ENCODE assay signal across 26 cellular contexts in the genomic region with DNA sequence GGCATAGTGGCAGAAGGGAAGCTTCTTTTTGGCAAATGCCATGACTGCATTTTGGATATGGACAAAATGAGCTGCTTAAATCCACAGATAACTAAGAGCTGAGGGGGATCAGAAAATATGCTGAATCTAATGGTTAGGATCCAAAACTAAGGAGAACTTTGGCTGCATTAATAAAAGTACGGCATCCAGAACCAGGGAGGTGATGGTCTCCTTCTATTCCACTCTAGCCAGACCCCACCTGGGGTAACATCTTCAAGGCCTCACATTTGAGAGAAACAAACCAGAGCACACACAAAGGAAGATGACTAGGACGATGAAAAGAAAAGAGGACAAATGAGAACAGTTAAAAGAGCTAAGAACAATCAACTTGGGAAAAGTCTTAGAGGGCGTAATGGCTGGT. TPM values are rescaled to one million over a fixed set of nuclear protein-coding genes. Genes with fewer than 3 reads are reported as not detected.
A peak's percentile ranks its signal among the peaks of the same experiment; 100 is the strongest.
DNase-seq lines count a peak whose midpoint lies in the region; ATAC-seq, FAIRE-seq and TF ChIP-seq lines count a peak whose summit lies in the region.
"Had no signal": no experiment of that assay in that cellular context is flagged by ENCODE, and none has a peak within 500 bp of the region (broad histone marks: within the 10 kb centered on the region; RNA-seq: fewer than 3 reads in every experiment).

No MANE protein-coding gene starts in this region.

- H3K79me2 ChIP-seq in SK-N-SH (ENCODE audit: insufficient read depth) (peaks cover 46% of the 10 kb centered on the region), astrocyte (ENCODE audit: insufficient read depth, low read length) (peaks cover 67% of the 10 kb centered on the region)

- POLR2A ChIA-PET in SK-N-SH (lab: Yijun Ruan, JAX), result no interaction called here
- POLR2A ChIA-PET in CD4-positive, alpha-beta T cell (lab: Charles Lee), result no interaction called here

- CTCF ChIA-PET in SK-N-SH (lab: Yijun Ruan, JAX), result interaction anchor here (1.1 kb wide), 1 partner anchor 15 kb away, joined by 4 read pairs; no protein-coding TSS in a partner anchor
- CTCF ChIA-PET in CD4-positive, alpha-beta T cell (lab: Charles Lee), result no interaction called here

- no peak overlapping the region for H3K4me3 ChIP-seq in SK-N-SH (ENCODE audit: low read depth in 2 of 2, low read length in 1 of 2)
- no peak overlapping the region for H3K4me3 ChIP-seq in astrocyte (ENCODE audit: insufficient read depth, low read depth, low read length)
- no peak overlapping the region for H3K4me3 ChIP-seq in neutrophil (ENCODE audit: low read depth in 1 of 2, low read length in 1 of 2)
- H3K4me3 ChIP-seq in tibial artery, result no peak overlapping the region
- H3K4me3 ChIP-seq: A549; BLaER1 treated with 17β-estradiol and CSF1 and Interleukin-3, amounts not matched to agents 10 nM and 100 nM; GM12878 had no signal

- H3K9ac ChIP-seq in SK-N-SH (no peak overlapping the region), astrocyte (ENCODE audit: low read length) (no peak overlapping the region)
- H3K9ac ChIP-seq: BLaER1 treated with 17β-estradiol and CSF1 and Interleukin-3, amounts not matched to agents 10 nM and 100 nM had no signal

- H3K4me1 ChIP-seq in SK-N-SH (ENCODE audit: control insufficient read depth in 1 of 2, insufficient read depth in 2 of 2, low read depth in 1 of 2, low read length in 1 of 2), result peaks cover 0 to 29% of the 10 kb centered on the region in 2 experiments
- H3K4me1 ChIP-seq in astrocyte (ENCODE audit: insufficient read depth, low read length), result peaks cover 7% of the 10 kb centered on the region
- peaks cover 0 to 8% of the 10 kb centered on the region in 2 experiments for H3K4me1 ChIP-seq in neutrophil (ENCODE audit: control insufficient read depth in 1 of 2, insufficient read depth in 1 of 2, low read depth in 1 of 2, low read length in 1 of 2)
- peaks cover 0 to 76% (median 27%) of the 10 kb centered on the region in 4 donors for H3K4me1 ChIP-seq in tibial artery

- no peaks in the 10 kb centered on the region for H3K9me3 ChIP-seq in SK-N-SH
- no peaks in the 10 kb centered on the region for H3K9me3 ChIP-seq in astrocyte (ENCODE audit: insufficient read depth, low read depth, low read length)
- H3K9me3 ChIP-seq in neutrophil, result no peaks in the 10 kb centered on the region
- no peaks in the 10 kb centered on the region for H3K9me3 ChIP-seq in tibial artery
- no peaks in the 10 kb centered on the region for H3K9me3 ChIP-seq in CD4-positive, alpha-beta T cell (ENCODE audit: control insufficient read depth, low read length)
- H3K9me3 ChIP-seq: A549 had no signal

- H4K20me1 ChIP-seq in SK-N-SH (ENCODE audit: insufficient read depth) (no peaks in the 10 kb centered on the region), astrocyte (ENCODE audit: insufficient read depth, low read length) (peaks cover 14% of the 10 kb centered on the region)

- H3K27me3 ChIP-seq in SK-N-SH (ENCODE audit: insufficient read depth), result no peaks in the 10 kb centered on the region
- no peaks in the 10 kb centered on the region for H3K27me3 ChIP-seq in astrocyte (ENCODE audit: insufficient read depth, low read length)
- H3K27me3 ChIP-seq in neutrophil, result no peaks in the 10 kb centered on the region
- no peaks in the 10 kb centered on the region for H3K27me3 ChIP-seq in tibial artery
- H3K27me3 ChIP-seq in CD4-positive, alpha-beta T cell (ENCODE audit: control insufficient read depth, insufficient read depth, low read length), result no peaks in the 10 kb centered on the region
- H3K27me3 ChIP-seq: BLaER1 treated with 17β-estradiol and CSF1 and Interleukin-3, amounts not matched to agents 10 nM and 100 nM had no signal

- TF ChIP-seq CTCF in SK-N-SH (IDR thresholded peaks at IDR 0.05) (no peak), astrocyte (IDR thresholded peaks at IDR 0.05; ENCODE audit: insufficient read depth, low read depth, low read length) (no peak), neutrophil (IDR thresholded peaks at IDR 0.05) (no peak), tibial artery (IDR thresholded peaks at IDR 0.05) (no peak)
- TF ChIP-seq CTCF in CD4-positive, alpha-beta T cell (IDR thresholded peaks at IDR 0.05), result no peak

- H2AFZ ChIP-seq in SK-N-SH (ENCODE audit: low read depth) (no peak overlapping the region), astrocyte (ENCODE audit: low read depth, low read length) (no peak overlapping the region)

- TF ChIP-seq RAD21 in SK-N-SH (IDR thresholded peaks at IDR 0.05; ENCODE audit: low read length), result no peak

- peaks cover 20% of the 10 kb centered on the region for H3K4me1 Mint-ChIP-seq in astrocyte (ENCODE audit: low read depth, unreplicated experiment)
- H3K4me1 Mint-ChIP-seq in CD4-positive, alpha-beta T cell (ENCODE audit: low read depth), result no peaks in the 10 kb centered on the region
- H3K4me1 Mint-ChIP-seq: B cell; CD4-positive, alpha-beta memory T cell; CD8-positive, alpha-beta memory T cell had no signal

- peaks cover 7 to 28% of the 10 kb centered on the region in 2 experiments for H3K36me3 ChIP-seq in SK-N-SH (replicated peaks in 1 of 2; ENCODE audit: control insufficient read depth in 1 of 2, insufficient read depth in 2 of 2, low read length in 1 of 2)
- peaks cover 17% of the 10 kb centered on the region for H3K36me3 ChIP-seq in astrocyte (ENCODE audit: insufficient read depth, low read length)
- H3K36me3 ChIP-seq in neutrophil, result no peaks in the 10 kb centered on the region
- peaks cover 22 to 34% (median 32%) of the 10 kb centered on the region in 3 donors for H3K36me3 ChIP-seq in tibial artery

- H3K36me3 Mint-ChIP-seq in astrocyte (ENCODE audit: low read depth, unreplicated experiment), result peaks cover 21% of the 10 kb centered on the region
- peaks cover 25% of the 10 kb centered on the region for H3K36me3 Mint-ChIP-seq in CD4-positive, alpha-beta T cell (ENCODE audit: low read depth)

- peak overlapping the region; percentile 5 for H3K27ac Mint-ChIP-seq in astrocyte (ENCODE audit: unreplicated experiment)
- H3K27ac Mint-ChIP-seq in CD4-positive, alpha-beta T cell, result no peak overlapping the region
- H3K27ac Mint-ChIP-seq: B cell; CD4-positive, alpha-beta memory T cell had no signal

- intact Hi-C loops in tibial artery (cut with DNase I; ENCODE audit: low total_unique reads), result no loop called here
- intact Hi-C loops in CD4-positive, alpha-beta T cell (cut with DNase I, micrococcal nuclease), result no loop called here

- H3K9me2 ChIP-seq in SK-N-SH, result no peaks in the 10 kb centered on the region

- DNase-seq in SK-N-SH, result no peak
- no peak for DNase-seq in astrocyte (ENCODE audit: low read depth)
- DNase-seq in tibial artery, result no peak
- no peak for DNase-seq in superior temporal gyrus (ENCODE audit: extremely low spot score)
- no peak for DNase-seq in CD4-positive, alpha-beta T cell
- DNase-seq: AML-193; CD4-positive, alpha-beta memory T cell; CD8-positive, alpha-beta memory T cell; COR-L47; DMS 273 treated with DMSO at 0.1 percent for 48 hours; DMS153; DMS53; DMS79; DND-41; EL; GDM1 had no signal

- H3K27ac ChIP-seq in SK-N-SH (ENCODE audit: low read depth in 2 of 2, low read length in 1 of 2) (peak overlapping the region in 1 of 2 experiments; percentile 36; a peak in 1 of 4 replicates), astrocyte (ENCODE audit: low read depth, low read length) (no peak overlapping the region), neutrophil (peak overlapping the region; percentile 37), tibial artery (peak overlapping the region; percentile 23 to 41)
- no peak overlapping the region for H3K27ac ChIP-seq in CD4-positive, alpha-beta T cell (ENCODE audit: low read depth, low read length)
- H3K27ac ChIP-seq: 22Rv1; A549; BLaER1 treated with 17β-estradiol and CSF1 and Interleukin-3, amounts not matched to agents 10 nM and 100 nM; C4-2B had no signal

- H3K27me3 Mint-ChIP-seq in astrocyte (ENCODE audit: low read depth, unreplicated experiment), result no peaks in the 10 kb centered on the region
- no peaks in the 10 kb centered on the region for H3K27me3 Mint-ChIP-seq in CD4-positive, alpha-beta T cell
- H3K27me3 Mint-ChIP-seq: B cell; CD4-positive, alpha-beta memory T cell; CD8-positive, alpha-beta memory T cell had no signal

- peaks cover 22% of the 10 kb centered on the region for H3F3A ChIP-seq in SK-N-SH (replicated peaks; ENCODE audit: insufficient read depth)

- FAIRE-seq in astrocyte (lab: Jason Lieb, UNC), result no peak
- FAIRE-seq: A549, GM12878, GM12892, GM18507 had no signal

- 98% methylated on average over 3 of the region's 3 CpGs for WGBS in SK-N-SH (ENCODE audit: low lambda C conversion rate)

- H3K9me3 Mint-ChIP-seq in astrocyte (ENCODE audit: unreplicated experiment), result no peaks in the 10 kb centered on the region
- H3K9me3 Mint-ChIP-seq in CD4-positive, alpha-beta T cell, result no peaks in the 10 kb centered on the region
- H3K9me3 Mint-ChIP-seq: CD4-positive, alpha-beta memory T cell; CD8-positive, alpha-beta memory T cell had no signal

- H3K4me2 ChIP-seq in SK-N-SH, result no peak overlapping the region; the same call in 1 of the 2 replicates
- no peak overlapping the region for H3K4me2 ChIP-seq in astrocyte (ENCODE audit: low read length)
- H3K4me2 ChIP-seq: A549; BLaER1 treated with 17β-estradiol and CSF1 and Interleukin-3, amounts not matched to agents 10 nM and 100 nM had no signal

- ATAC-seq in SK-N-SH treated with all-trans-retinoic acid at 6 μM for 48 hours, result no peak
- no peak for ATAC-seq in CD4-positive, alpha-beta T cell (ENCODE audit: poor library complexity)
- ATAC-seq: GM12878 had no signal

- no peak for TF ChIP-seq EP300 in SK-N-SH (IDR thresholded peaks at IDR 0.05; ENCODE audit: borderline replicate concordance in 1 of 2, low read depth in 1 of 2, low read length in 1 of 2)

- no peak overlapping the region for H3K4me3 Mint-ChIP-seq in astrocyte (ENCODE audit: unreplicated experiment)
- H3K4me3 Mint-ChIP-seq in CD4-positive, alpha-beta T cell, result no peak overlapping the region
- H3K4me3 Mint-ChIP-seq: B cell; CD4-positive, alpha-beta memory T cell; CD8-positive, alpha-beta memory T cell had no signal

TF ChIP-seq in SK-N-SH treated with all-trans-retinoic acid at 6 μM for 48 hours, 23 proteins besides CTCF, POLR2A, EP300 and RAD21:
- peak; percentile 94 for TF ChIP-seq ZNF70 (CRISPR knock-in tag; IDR thresholded peaks at IDR 0.05)
- TF ChIP-seq ZNF565 (CRISPR knock-in tag; conservative IDR thresholded peaks at IDR 0.05; ENCODE audit: low read depth), result no peak

TF ChIP-seq in SK-N-SH, 30 proteins besides CTCF, POLR2A, EP300 and RAD21 (continues in another document):
- TF ChIP-seq, protein P1, sequence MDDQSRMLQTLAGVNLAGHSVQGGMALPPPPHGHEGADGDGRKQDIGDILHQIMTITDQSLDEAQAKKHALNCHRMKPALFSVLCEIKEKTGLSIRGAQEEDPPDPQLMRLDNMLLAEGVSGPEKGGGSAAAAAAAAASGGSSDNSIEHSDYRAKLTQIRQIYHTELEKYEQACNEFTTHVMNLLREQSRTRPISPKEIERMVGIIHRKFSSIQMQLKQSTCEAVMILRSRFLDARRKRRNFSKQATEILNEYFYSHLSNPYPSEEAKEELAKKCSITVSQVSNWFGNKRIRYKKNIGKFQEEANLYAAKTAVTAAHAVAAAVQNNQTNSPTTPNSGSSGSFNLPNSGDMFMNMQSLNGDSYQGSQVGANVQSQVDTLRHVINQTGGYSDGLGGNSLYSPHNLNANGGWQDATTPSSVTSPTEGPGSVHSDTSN (IDR thresholded peaks at IDR 0.05), result no peak
- no peak for TF ChIP-seq RXRA (IDR thresholded peaks at IDR 0.05; ENCODE audit: borderline replicate concordance, low read depth)

RNA-seq across cellular contexts. Expression of a gene that starts 27.6 kb away (rescaled TPM):
- 11.0 and 12.5 TPM in 2 replicates for polyA plus RNA-seq in SK-N-SH (2012; rRNA removed)
- polyA plus RNA-seq in SK-N-SH (2012; cell fraction: cytosol; rRNA removed), result 11.2 and 11.3 TPM in 2 replicates
- 20.5 and 29.5 TPM in 2 replicates for polyA plus RNA-seq in SK-N-SH (2012; cell fraction: nucleus; rRNA removed)
- 12.0 and 13.6 TPM in 2 replicates for total RNA-seq in astrocyte
- 1 to 10 TPM; 3.5 to 4.0 TPM for total RNA-seq in CD4-positive, alpha-beta T cell

Comparison
In these comparisons a context has a peak if more than half of its experiments do, and no peak if none do; other contexts are left out.
1. H3K27ac ChIP-seq: peak in neutrophil (single experiment) and tibial artery (2 of 2); none in astrocyte (single experiment) and CD4-positive, alpha-beta T cell (single experiment).